Comparison of ENCODE assay signal across 9 cellular contexts in genomic region chr13:87859261-87859660, GRCh38.
"Had no signal": no experiment of that assay in that cellular context is flagged by ENCODE, and none has a peak within 500 bp of the region (broad histone marks: within the 10 kb centered on the region; RNA-seq: fewer than 3 reads in every experiment).

No MANE protein-coding gene starts in this region.

- DNase-seq: GM23248, GOT3, H7, H9, HCEC 1CT, HFFc6 had no signal

- H3K27ac ChIP-seq: GM23248 had no signal

- ATAC-seq: GM23338, HCT116 had no signal

- H3K4me2 ChIP-seq: GM23338 had no signal

- H3K36me3 ChIP-seq: HAP-1 had no signal

- H3K9ac ChIP-seq: GM23248 had no signal

- H3K4me3 ChIP-seq: GM23248, GM23338, HAP-1 had no signal

- H2AFZ ChIP-seq: GM23248, GM23338 had no signal

- H3K4me1 ChIP-seq: HAP-1 had no signal

- H3K9me3 ChIP-seq: HAP-1 had no signal
